In genomic region chr9:95181226-95181818, GRCh38 we compare ENCODE assay signal across 12 cellular contexts.
DNase-seq lines count a peak whose midpoint lies in the region; FAIRE-seq and TF ChIP-seq lines count a peak whose summit lies in the region.
"Had no signal": no experiment of that assay in that cellular context is flagged by ENCODE, and none has a peak within 500 bp of the region (broad histone marks: within the 10 kb centered on the region; RNA-seq: fewer than 3 reads in every experiment).

No MANE protein-coding gene starts in this region.

- no peaks in the 10 kb centered on the region for H3K9me3 ChIP-seq in neural progenitor cell (ENCODE audit: low read depth)

- peaks cover 3% of the 10 kb centered on the region for H3F3A ChIP-seq in neural progenitor cell (ENCODE audit: low read depth)

- CTCF ChIA-PET in activated naive CD4-positive, alpha-beta T cell treated with anti-CD3 and anti-CD28 coated beads, Interleukin-2, amount 10 ng/mL, durations not matched to agents 7 days and 5 days (lab: Charles Lee), result interaction anchor here (1.8 kb wide), 1 partner anchor 50 kb away, joined by 8 read pairs; no protein-coding TSS in a partner anchor

- no peaks in the 10 kb centered on the region for H3K79me2 ChIP-seq in KMS-11 (ENCODE audit: insufficient read depth, low read depth)
- H3K79me2 ChIP-seq in neural progenitor cell (ENCODE audit: low read depth), result no peaks in the 10 kb centered on the region

- H3K4me2 ChIP-seq in KMS-11, result no peak overlapping the region
- no peak overlapping the region for H3K4me2 ChIP-seq in neural progenitor cell

- in situ Hi-C loops in brain microvascular endothelial cell (cut with HindIII; ENCODE audit: low pct_ligation_motif_present, low sequenced_read_pairs), result no loop called here

- no peaks in the 10 kb centered on the region for H3K9me3 Mint-ChIP-seq in neural progenitor cell
- no peaks in the 10 kb centered on the region for H3K9me3 Mint-ChIP-seq in activated naive CD4-positive, alpha-beta T cell treated with anti-CD3 and anti-CD28 coated beads, Interleukin-2, amount 10 ng/mL, durations not matched to agents 7 days and 5 days
- H3K9me3 Mint-ChIP-seq: dendritic cell treated with granulocyte-macrophage colony-stimulating factor and Interleukin-4, amounts not matched to agents 40 ng/mL and 50 ng/mL, for 4 days; naive thymus-derived CD4-positive, alpha-beta T cell had no signal

- DNase-seq in D721Med (ENCODE audit: insufficient read length, low spot score) (no peak), brain microvascular endothelial cell (no peak), neural progenitor cell (ENCODE audit: low spot score) (no peak), NCI-H2171 (lab: John Stamatoyannopoulos, UW) (no peak), amygdala (lab: John Stamatoyannopoulos, UW) (no peak), ureter (ENCODE audit: low spot score) (no peak)
- no peak for DNase-seq in activated naive CD4-positive, alpha-beta T cell treated with anti-CD3 and anti-CD28 coated beads, Interleukin-2, amount 10 ng/mL, durations not matched to agents 7 days and 5 days
- DNase-seq: stimulated activated naive CD4-positive, alpha-beta T cell treated with Interleukin-2 at 50 U/mL for 16 hours; WERI-Rb-1 had no signal

- H3K9ac ChIP-seq in KMS-11, result no peak overlapping the region
- H3K9ac ChIP-seq in neural progenitor cell, result no peak overlapping the region

- H3K4me3 ChIP-seq in KMS-11 (IDR thresholded peaks at IDR 0.05; ENCODE audit: insufficient read depth, low read depth, low read length) (no peak overlapping the region), brain microvascular endothelial cell (ENCODE audit: low read depth, low read length) (no peak overlapping the region), neural progenitor cell (no peak overlapping the region)

- H3K4me1 Mint-ChIP-seq in neural progenitor cell, result peaks cover 15% of the 10 kb centered on the region
- peaks cover 5% of the 10 kb centered on the region for H3K4me1 Mint-ChIP-seq in activated naive CD4-positive, alpha-beta T cell treated with anti-CD3 and anti-CD28 coated beads, Interleukin-2, amount 10 ng/mL, durations not matched to agents 7 days and 5 days

- H3K4me1 ChIP-seq in KMS-11 (ENCODE audit: low read depth, poor library complexity, severe bottlenecking) (peaks cover 14% of the 10 kb centered on the region), neural progenitor cell (peaks cover 4% of the 10 kb centered on the region)

- H3K27ac ChIP-seq in KMS-11, result no peak overlapping the region
- H3K27ac ChIP-seq in brain microvascular endothelial cell, result no peak overlapping the region
- no peak overlapping the region for H3K27ac ChIP-seq in neural progenitor cell
- H3K27ac ChIP-seq: WERI-Rb-1 had no signal

- no peak overlapping the region for H2AFZ ChIP-seq in KMS-11 (ENCODE audit: low read depth)
- H2AFZ ChIP-seq in neural progenitor cell (replicated peaks), result no peak overlapping the region

- peaks cover 3% of the 10 kb centered on the region for H3K27me3 Mint-ChIP-seq in neural progenitor cell (ENCODE audit: insufficient read depth, low read depth)
- H3K27me3 Mint-ChIP-seq in activated naive CD4-positive, alpha-beta T cell treated with anti-CD3 and anti-CD28 coated beads, Interleukin-2, amount 10 ng/mL, durations not matched to agents 7 days and 5 days, result no peaks in the 10 kb centered on the region
- H3K27me3 Mint-ChIP-seq: dendritic cell treated with granulocyte-macrophage colony-stimulating factor and Interleukin-4, amounts not matched to agents 40 ng/mL and 50 ng/mL, for 4 days; naive thymus-derived CD4-positive, alpha-beta T cell had no signal

- H3K36me3 ChIP-seq in KMS-11 (ENCODE audit: insufficient read depth), result no peaks in the 10 kb centered on the region
- H3K36me3 ChIP-seq in brain microvascular endothelial cell (replicated peaks), result no peaks in the 10 kb centered on the region
- no peaks in the 10 kb centered on the region for H3K36me3 ChIP-seq in neural progenitor cell

- H4K20me1 ChIP-seq in KMS-11 (ENCODE audit: insufficient read depth) (no peaks in the 10 kb centered on the region), neural progenitor cell (ENCODE audit: low read depth) (no peaks in the 10 kb centered on the region)

- TF ChIP-seq CTCF in D721Med (IDR thresholded peaks at IDR 0.05; ENCODE audit: insufficient read depth, missing control alignments), result peak; percentile 35
- TF ChIP-seq CTCF in KMS-11 (conservative IDR thresholded peaks at IDR 0.05; ENCODE audit: low read depth, low read length), result peak; percentile 76; the same call in 1 of the 2 replicates
- peak; percentile 13 for TF ChIP-seq CTCF in brain microvascular endothelial cell (IDR thresholded peaks at IDR 0.05; ENCODE audit: low read depth, low read length, missing control alignments)
- TF ChIP-seq CTCF in neural progenitor cell (IDR thresholded peaks at IDR 0.05), result peak; percentile 67

- H3K27ac Mint-ChIP-seq in neural progenitor cell, result no peak overlapping the region
- H3K27ac Mint-ChIP-seq in activated naive CD4-positive, alpha-beta T cell treated with anti-CD3 and anti-CD28 coated beads, Interleukin-2, amount 10 ng/mL, durations not matched to agents 7 days and 5 days, result no peak overlapping the region
- H3K27ac Mint-ChIP-seq: dendritic cell treated with granulocyte-macrophage colony-stimulating factor and Interleukin-4, amounts not matched to agents 40 ng/mL and 50 ng/mL, for 4 days; naive thymus-derived CD4-positive, alpha-beta T cell had no signal

- H3K27me3 ChIP-seq in KMS-11 (ENCODE audit: insufficient read depth, low read depth) (no peaks in the 10 kb centered on the region), brain microvascular endothelial cell (replicated peaks) (no peaks in the 10 kb centered on the region), neural progenitor cell (no peaks in the 10 kb centered on the region)

- FAIRE-seq in D721Med (lab: Jason Lieb, UNC), result no peak

- no peak overlapping the region for H3K4me3 Mint-ChIP-seq in neural progenitor cell
- H3K4me3 Mint-ChIP-seq in activated naive CD4-positive, alpha-beta T cell treated with anti-CD3 and anti-CD28 coated beads, Interleukin-2, amount 10 ng/mL, durations not matched to agents 7 days and 5 days, result no peak overlapping the region
- H3K4me3 Mint-ChIP-seq: dendritic cell treated with granulocyte-macrophage colony-stimulating factor and Interleukin-4, amounts not matched to agents 40 ng/mL and 50 ng/mL, for 4 days; naive thymus-derived CD4-positive, alpha-beta T cell had no signal

- H3K36me3 Mint-ChIP-seq in neural progenitor cell, result peaks cover 6% of the 10 kb centered on the region
- peaks cover 9% of the 10 kb centered on the region for H3K36me3 Mint-ChIP-seq in activated naive CD4-positive, alpha-beta T cell treated with anti-CD3 and anti-CD28 coated beads, Interleukin-2, amount 10 ng/mL, durations not matched to agents 7 days and 5 days

Comparison
In these comparisons a context has a peak if more than half of its experiments do, and no peak if none do; other contexts are left out.
1. CTCF ChIP-seq: peak in every context shown above with its lines; median percentile 76 in KMS-11; 67 in neural progenitor cell; 35 in D721Med; 13 in brain microvascular endothelial cell.